ENCODE assay signal across 20 cellular contexts in genomic region chr4:132218406-132218805, GRCh38.
DNase-seq lines count a peak whose midpoint lies in the region; ATAC-seq, FAIRE-seq and TF ChIP-seq lines count a peak whose summit lies in the region.
"Had no signal": no experiment of that assay in that cellular context is flagged by ENCODE, and none has a peak within 500 bp of the region (broad histone marks: within the 10 kb centered on the region; RNA-seq: fewer than 3 reads in every experiment).

No MANE protein-coding gene starts in this region.

- no peaks in the 10 kb centered on the region for H3K9me2 ChIP-seq in HCT116 (ENCODE audit: insufficient read depth)

- DNase-seq in HCT116 (ENCODE audit: low read depth, low spot score) = no peak
- no peak for DNase-seq in RWPE2 (ENCODE audit: low spot score)
- DNase-seq in fibroblast of the aortic adventitia (ENCODE audit: low read depth) = peak; percentile 11
- DNase-seq in urothelium cell line (ENCODE audit: low spot score) = peak; percentile 30
- no peak for DNase-seq in left lobe of liver (ENCODE audit: low spot score)
- DNase-seq in NCI-H1105 (lab: John Stamatoyannopoulos, UW) = no peak
- DNase-seq: HCEC 1CT, MM.1S, NCI-H1105 treated with DMSO at 0.1 percent for 48 hours, NCI-H187, NCI-H446 treated with DMSO at 0.1 percent for 48 hours, NCI-H748 treated with DMSO at 0.1 percent for 48 hours, SHP77 had no signal

- TF ChIP-seq POLR2A in HCT116 (IDR thresholded peaks at IDR 0.05; ENCODE audit: borderline replicate concordance, extremely low read depth, insufficient read depth, insufficient read length) = no peak

- CTCF ChIA-PET in HCT116 (lab: Charles Lee) = no interaction called here

- peaks cover 0 to 18% of the 10 kb centered on the region in 2 experiments; a peak in 2 of 4 replicates for H3K4me1 ChIP-seq in HCT116 (ENCODE audit: control insufficient read depth in 1 of 2, insufficient read depth in 2 of 2, low read length in 2 of 2)
- H3K4me1 ChIP-seq in RWPE2 (ENCODE audit: insufficient read depth, poor library complexity, severe bottlenecking) = no peaks in the 10 kb centered on the region
- H3K4me1 ChIP-seq: BLaER1 had no signal

- no peak overlapping the region for H2AFZ ChIP-seq in HCT116 (ENCODE audit: low read depth, low read length, poor library complexity, severe bottlenecking)

- H3K9me3 ChIP-seq in HCT116 (ENCODE audit: control insufficient read depth in 1 of 2, insufficient read depth in 1 of 2, low read depth in 1 of 2, low read length in 2 of 2) (no peaks in the 10 kb centered on the region), RWPE2 (ENCODE audit: severe bottlenecking) (no peaks in the 10 kb centered on the region)

- H3K4me2 ChIP-seq in HCT116 (ENCODE audit: low read length) = peak overlapping the region; percentile 1; the same call in 1 of the 2 replicates
- H3K4me2 ChIP-seq: BLaER1, KMS-11 had no signal

- POLR2A ChIA-PET in HCT116 (lab: Charles Lee) = no interaction called here

- H3K27ac ChIP-seq in HCT116 (ENCODE audit: low read depth, low read length) = no peak overlapping the region
- H3K27ac ChIP-seq in RWPE2 (ENCODE audit: poor library complexity, severe bottlenecking) = no peak overlapping the region
- H3K27ac ChIP-seq: BLaER1, KMS-11 had no signal

- RAD21 ChIA-PET in HCT116 (lab: Charles Lee; ENCODE audit: low non-redundant PET in 1 of 2, low total read pairs in 2 of 2, uncharacterized antibody in 2 of 2, unreplicated experiment in 2 of 2) = no interaction called here

- no peak for TF ChIP-seq RAD21 in HCT116 (IDR thresholded peaks at IDR 0.05; ENCODE audit: low read depth)

- H3K36me3 ChIP-seq in HCT116 (ENCODE audit: control insufficient read depth in 1 of 2, insufficient read depth in 2 of 2, low read length in 2 of 2) (no peaks in the 10 kb centered on the region), RWPE2 (ENCODE audit: low read depth) (no peaks in the 10 kb centered on the region)
- H3K36me3 ChIP-seq: BLaER1 had no signal

- H3K27me3 ChIP-seq in HCT116 (ENCODE audit: insufficient read depth, low read length) (no peaks in the 10 kb centered on the region), RWPE2 (ENCODE audit: insufficient read depth, poor library complexity, severe bottlenecking) (no peaks in the 10 kb centered on the region)
- H3K27me3 ChIP-seq: BLaER1 had no signal

- no TSS peak for BruUV-seq in HCT116 (replicated peaks; lab: Mats Ljungman, UMichigan)

- ATAC-seq in HCT116 = no peak
- peak; percentile 52; the same call in 2 of the 3 replicates for ATAC-seq in RWPE2 (ENCODE audit: low read depth)
- ATAC-seq in left lobe of liver = no peak
- ATAC-seq in HG03280 (IDR thresholded peaks at IDR 0.05; ENCODE audit: unreplicated experiment) = no peak
- ATAC-seq: GM12878, Panc1, SK-N-SH treated with all-trans-retinoic acid at 6 μM for 48 hours had no signal

- H3K4me3 ChIP-seq in HCT116 (replicated peaks in 1 of 2; ENCODE audit: low read depth in 1 of 2, low read length in 2 of 2) (no peak overlapping the region), RWPE2 (ENCODE audit: severe bottlenecking) (no peak overlapping the region), fibroblast of the aortic adventitia (ENCODE audit: low read depth, low read length) (no peak overlapping the region)
- H3K4me3 ChIP-seq: BLaER1, GM12878 had no signal

- TF ChIP-seq CTCF in HCT116 (IDR thresholded peaks at IDR 0.05 in 2 of 3, conservative IDR thresholded peaks at IDR 0.05 in 1 of 3; ENCODE audit: borderline replicate concordance in 1 of 3, insufficient read depth in 1 of 3, low read depth in 2 of 3, low read length in 2 of 3) (no peak), RWPE2 (IDR thresholded peaks at IDR 0.05; ENCODE audit: poor library complexity, severe bottlenecking) (no peak), fibroblast of the aortic adventitia (IDR thresholded peaks at IDR 0.05; ENCODE audit: insufficient read depth, low read length) (no peak)

- no peaks in the 10 kb centered on the region for H4K20me1 ChIP-seq in HCT116 (ENCODE audit: insufficient read depth)
- H4K20me1 ChIP-seq: BLaER1 had no signal

- intact Hi-C loops in HCT116 (cut with micrococcal nuclease) = no loop called here

- H3K79me2 ChIP-seq in HCT116 (ENCODE audit: insufficient read depth, low read length) = no peaks in the 10 kb centered on the region

- no peak overlapping the region for H3K9ac ChIP-seq in HCT116 (ENCODE audit: low read length)
- H3K9ac ChIP-seq: BLaER1, KMS-11 had no signal

- no peak for FAIRE-seq in urothelium cell line (lab: Jason Lieb, UNC)
- FAIRE-seq: GM12878, GM18507 had no signal

TF ChIP-seq in HCT116, 20 proteins besides CTCF, POLR2A, EP300 and RAD21:
- TF ChIP-seq TCF7L2 (IDR thresholded peaks at IDR 0.05; ENCODE audit: borderline replicate concordance, extremely low read depth, insufficient read depth, insufficient read length) = no peak
- TF ChIP-seq EZH2phosphoT487 (IDR thresholded peaks at IDR 0.05; ENCODE audit: borderline replicate concordance) = no peak

Comparison
In these comparisons a context has a peak if more than half of its experiments do, and no peak if none do; other contexts are left out.
1. DNase-seq: peak in fibroblast of the aortic adventitia (single experiment) and urothelium cell line (single experiment); none in HCT116 (single experiment), RWPE2 (single experiment), left lobe of liver (single experiment) and NCI-H1105 (single experiment).